23 cellular contexts compared by ENCODE assay signal in genomic region chr7:27929127-27929526, GRCh38.
"Had no signal": no experiment of that assay in that cellular context is flagged by ENCODE, and none has a peak within 500 bp of the region (broad histone marks: within the 10 kb centered on the region; RNA-seq: fewer than 3 reads in every experiment).

No MANE protein-coding gene starts in this region.

- H3K4me1 ChIP-seq: adrenal gland, esophagus squamous epithelium, suprapubic skin had no signal

- H3K4me3 ChIP-seq: adrenal gland, coronary artery, esophagus squamous epithelium, psoas muscle, spleen, suprapubic skin had no signal

- H3K36me3 Mint-ChIP-seq: activated naive CD4-positive, alpha-beta T cell treated with anti-CD3 and anti-CD28 coated beads, Interleukin-2, amount 50 U/mL, for 24 hours had no signal

- H3K27ac Mint-ChIP-seq: activated CD4-positive, alpha-beta memory T cell treated with anti-CD3 and anti-CD28 coated beads, Interleukin-2, amount 10 ng/mL, durations not matched to agents 7 days and 5 days; activated naive CD4-positive, alpha-beta T cell treated with anti-CD3 and anti-CD28 coated beads, Interleukin-2, amount 50 U/mL, for 24 hours; nephron progenitor cell; stimulated activated naive CD8-positive, alpha-beta T cell treated with anti-CD3 and anti-CD28 coated beads, Interleukin-15, Interleukin-2, amounts not matched to agents 100 ng/mL and 50 ng/mL, for 24 hours had no signal

- H3K27ac ChIP-seq: adrenal gland, coronary artery, esophagus squamous epithelium, psoas muscle, spleen, suprapubic skin had no signal

- H3K4me3 Mint-ChIP-seq: activated CD4-positive, alpha-beta memory T cell treated with anti-CD3 and anti-CD28 coated beads, Interleukin-2, amount 10 ng/mL, durations not matched to agents 7 days and 5 days; activated naive CD4-positive, alpha-beta T cell treated with anti-CD3 and anti-CD28 coated beads, Interleukin-2, amount 50 U/mL, for 24 hours; activated T-cell treated with anti-CD3 and anti-CD28 coated beads, Interleukin-2, amount 50 U/mL, for 4 hours; nephron progenitor cell; stimulated activated naive CD8-positive, alpha-beta T cell treated with anti-CD3 and anti-CD28 coated beads, Interleukin-15, Interleukin-2, amounts not matched to agents 100 ng/mL and 50 ng/mL, for 24 hours had no signal

- H3K9me3 ChIP-seq: adrenal gland, esophagus squamous epithelium, psoas muscle, spleen, suprapubic skin had no signal

- ATAC-seq: activated T-cell treated with anti-CD3 and anti-CD28 coated beads, Interleukin-2, amount 50 U/mL, for 4 hours; sciatic nerve had no signal

- H3K27me3 ChIP-seq: adrenal gland, esophagus squamous epithelium, spleen, suprapubic skin had no signal

- H3K36me3 ChIP-seq: adrenal gland, esophagus squamous epithelium, suprapubic skin had no signal

- H3K27me3 Mint-ChIP-seq: activated CD4-positive, alpha-beta memory T cell treated with anti-CD3 and anti-CD28 coated beads, Interleukin-2, amount 10 ng/mL, durations not matched to agents 7 days and 5 days; activated naive CD4-positive, alpha-beta T cell treated with anti-CD3 and anti-CD28 coated beads, Interleukin-2, amount 50 U/mL, for 24 hours; stimulated activated naive CD8-positive, alpha-beta T cell treated with anti-CD3 and anti-CD28 coated beads, Interleukin-15, Interleukin-2, amounts not matched to agents 100 ng/mL and 50 ng/mL, for 24 hours had no signal

- H3K4me1 Mint-ChIP-seq: activated naive CD4-positive, alpha-beta T cell treated with anti-CD3 and anti-CD28 coated beads, Interleukin-2, amount 50 U/mL, for 24 hours; nephron progenitor cell had no signal

- H3K9me3 Mint-ChIP-seq: activated CD4-positive, alpha-beta memory T cell treated with anti-CD3 and anti-CD28 coated beads, Interleukin-2, amount 10 ng/mL, durations not matched to agents 7 days and 5 days; activated naive CD4-positive, alpha-beta T cell treated with anti-CD3 and anti-CD28 coated beads, Interleukin-2, amount 50 U/mL, for 24 hours; activated T-cell treated with anti-CD3 and anti-CD28 coated beads, Interleukin-2, amount 50 U/mL, for 4 hours; nephron progenitor cell; stimulated activated naive CD8-positive, alpha-beta T cell treated with anti-CD3 and anti-CD28 coated beads, Interleukin-15, Interleukin-2, amounts not matched to agents 100 ng/mL and 50 ng/mL, for 24 hours had no signal

- DNase-seq: activated CD4-positive, alpha-beta memory T cell treated with anti-CD3 and anti-CD28 coated beads, Interleukin-2, amount 10 ng/mL, durations not matched to agents 7 days and 5 days; activated effector memory CD4-positive, alpha-beta T cell treated with anti-CD3 and anti-CD28 coated beads, Interleukin-2, amount 50 U/mL, for 16 hours; activated T-cell treated with anti-CD3 and anti-CD28 coated beads, Interleukin-2, amount 50 U/mL, for 4 hours; adrenal gland; central memory CD4-positive, alpha-beta T cell; effector CD4-positive, alpha-beta T cell; esophagus squamous epithelium; foreskin fibroblast; glutamatergic neuron; hypothalamus; kidney; mesenchymal stem cell; nephron progenitor cell; occipital lobe; psoas muscle; spleen; T1000; trophoblast cell had no signal
